Comparison of ENCODE assay signal across 8 cellular contexts in the genomic region with DNA sequence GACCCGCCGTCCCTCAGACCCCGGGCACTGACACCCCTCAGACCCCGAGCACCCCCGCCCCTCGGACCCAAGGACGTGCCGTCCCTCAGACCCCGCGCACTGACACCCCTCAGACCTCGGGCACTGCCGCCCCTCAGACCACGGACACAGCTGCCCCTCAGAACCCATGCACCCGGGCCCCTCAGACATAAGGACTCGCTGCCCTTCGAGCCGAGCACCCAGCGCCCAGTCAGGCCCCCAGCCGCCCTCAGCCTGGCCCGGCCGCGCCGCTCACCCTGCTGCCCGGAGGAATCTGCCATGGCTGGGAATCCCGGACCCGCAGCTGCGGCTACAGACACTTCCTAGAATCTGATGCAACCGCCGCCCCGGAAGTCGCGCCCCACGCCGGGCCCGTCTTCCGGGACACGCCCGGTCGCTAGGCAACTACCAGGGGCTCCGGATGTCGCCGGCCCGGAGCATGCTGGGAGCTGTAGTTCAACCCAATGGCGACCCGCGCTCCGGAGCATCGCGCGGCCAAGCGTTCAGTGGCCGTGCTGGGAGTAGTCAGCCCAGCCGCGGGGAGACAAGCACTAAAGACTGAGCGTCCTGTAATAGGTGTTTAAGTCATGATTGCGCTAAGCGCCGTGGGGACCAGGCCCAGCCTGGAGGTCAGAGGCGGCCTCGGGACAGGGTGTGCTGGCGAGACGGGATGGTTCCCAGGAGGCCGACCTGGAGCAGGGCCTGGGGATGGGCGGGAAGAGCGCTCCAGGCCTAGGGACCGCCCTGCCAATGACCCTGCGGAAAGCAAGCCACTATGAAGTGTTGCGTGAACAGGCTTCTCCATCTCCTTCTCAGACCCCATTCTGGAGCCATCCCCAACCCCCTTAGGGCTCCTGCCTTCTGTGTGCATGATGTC. TPM values are rescaled to one million over a fixed set of nuclear protein-coding genes. Genes with fewer than 3 reads are reported as not detected.
A peak's percentile ranks its signal among the peaks of the same experiment; 100 is the strongest.
DNase-seq lines count a peak whose midpoint lies in the region; ATAC-seq and TF ChIP-seq lines count a peak whose summit lies in the region.

A gene (minus strand): TSS at position 355 of the 895 bp plus-strand sequence. CDS start 56 bp downstream, at position 299.

- POLR2A ChIA-PET in RWPE1 (lab: Yijun Ruan, JAX; ENCODE audit: low non-redundant PET): interaction anchor here (0.6 to 1.2 kb wide), 2 partner anchors 19 to 34 kb away, joined by 3 read pairs; no protein-coding TSS in a partner anchor

- peaks cover 16% of the 10 kb centered on the region for H3F3A ChIP-seq in GM23248 (ENCODE audit: insufficient read depth)

- peak; percentile 96 for DNase-seq in DND-41
- peak; percentile 99 for DNase-seq in GM23248
- DNase-seq in Kasumi-1 (lab: John Stamatoyannopoulos, UW): peak; percentile 91 to 97
- DNase-seq in RWPE1 (ENCODE audit: low spot score): peak; percentile 91
- DNase-seq in fibroblast of peridontal ligament (ENCODE audit: extremely low read depth): peak; percentile 89
- DNase-seq in natural killer cell treated with Interleukin-12 subunit alpha and Interleukin-12 subunit beta and Interleukin-15 and Interleukin-18, amount 100 ng/mL, for 72 hours (ENCODE audit: low spot score): peak; percentile 97
- peak; percentile 96 for DNase-seq in stimulated activated naive CD8-positive, alpha-beta T cell treated with anti-CD3 and anti-CD28 coated beads, Interleukin-15, Interleukin-2, amounts not matched to agents 100 U/mL and 50 U/mL, for 24 hours

- H3K9ac ChIP-seq in DND-41 (ENCODE audit: low read depth, low read length): peak within 1 kb of the TSS; percentile 91
- peak within 1 kb of the TSS; percentile 99 for H3K9ac ChIP-seq in GM23248

- H3K4me3 Mint-ChIP-seq in activated T-helper 17 cell treated with anti-CD3 and anti-CD28 coated beads, Interleukin-2, amount 50 U/mL, for 72 hours: peak within 1 kb of the TSS; percentile 91
- peak within 1 kb of the TSS; percentile 90 for H3K4me3 Mint-ChIP-seq in natural killer cell treated with Interleukin-12 subunit alpha and Interleukin-12 subunit beta and Interleukin-15 and Interleukin-18, amount 100 ng/mL, for 72 hours

- TF ChIP-seq CTCF in DND-41 (IDR thresholded peaks at IDR 0.05; ENCODE audit: borderline replicate concordance, extremely low read depth, low read length, poor library complexity, severe bottlenecking): no peak
- TF ChIP-seq CTCF in RWPE1 (conservative IDR thresholded peaks at IDR 0.05; ENCODE audit: low read depth): no peak

- peak within 1 kb of the TSS; percentile 85 for H3K4me2 ChIP-seq in DND-41 (ENCODE audit: insufficient read depth, low read length)
- peak within 1 kb of the TSS; percentile 91 for H3K4me2 ChIP-seq in GM23248 (ENCODE audit: unreplicated experiment)

- H3K27ac Mint-ChIP-seq in activated T-helper 17 cell treated with anti-CD3 and anti-CD28 coated beads, Interleukin-2, amount 50 U/mL, for 72 hours: peak within 1 kb of the TSS; percentile 88
- peak within 1 kb of the TSS; percentile 82 to 85 for H3K27ac Mint-ChIP-seq in natural killer cell treated with Interleukin-12 subunit alpha and Interleukin-12 subunit beta and Interleukin-15 and Interleukin-18, amount 100 ng/mL, for 72 hours

- no peaks in the 10 kb centered on the region for H3K9me3 Mint-ChIP-seq in activated T-helper 17 cell treated with anti-CD3 and anti-CD28 coated beads, Interleukin-2, amount 50 U/mL, for 72 hours
- H3K9me3 Mint-ChIP-seq in natural killer cell treated with Interleukin-12 subunit alpha and Interleukin-12 subunit beta and Interleukin-15 and Interleukin-18, amount 100 ng/mL, for 72 hours: no peaks in the 10 kb centered on the region

- peaks cover 41% of the 10 kb centered on the region for H3K36me3 Mint-ChIP-seq in activated T-helper 17 cell treated with anti-CD3 and anti-CD28 coated beads, Interleukin-2, amount 50 U/mL, for 72 hours (ENCODE audit: low read depth)
- no peaks in the 10 kb centered on the region for H3K36me3 Mint-ChIP-seq in natural killer cell treated with Interleukin-12 subunit alpha and Interleukin-12 subunit beta and Interleukin-15 and Interleukin-18, amount 100 ng/mL, for 72 hours

- H2AFZ ChIP-seq in DND-41 (ENCODE audit: low read depth, low read length): peak within 1 kb of the TSS; percentile 77
- H2AFZ ChIP-seq in GM23248: peak within 1 kb of the TSS; percentile 94

- in situ Hi-C loops in GM23248 (cut with MboI): no loop called here

- peak; percentile 97 for ATAC-seq in DND-41 (ENCODE audit: insufficient read depth, low read depth)
- peak; percentile 99 for ATAC-seq in activated T-helper 17 cell treated with anti-CD3 and anti-CD28 coated beads, Interleukin-2, amount 50 U/mL, for 72 hours (replicated peaks)
- peak; percentile 98 to 99 for ATAC-seq in natural killer cell treated with Interleukin-12 subunit alpha and Interleukin-12 subunit beta and Interleukin-15 and Interleukin-18, amount 100 ng/mL, for 72 hours
- peak; percentile 99 for ATAC-seq in stimulated activated naive CD8-positive, alpha-beta T cell treated with anti-CD3 and anti-CD28 coated beads, Interleukin-15, Interleukin-2, amounts not matched to agents 100 U/mL and 50 U/mL, for 24 hours

- H3K79me2 ChIP-seq in DND-41 (ENCODE audit: insufficient read depth, low read length): peaks cover 46% of the 10 kb centered on the region
- peaks cover 49% of the 10 kb centered on the region for H3K79me2 ChIP-seq in GM23248 (ENCODE audit: insufficient read depth)

- peak within 1 kb of the TSS; percentile 68 to 87; a peak in 3 of 4 replicates for H3K4me3 ChIP-seq in DND-41 (ENCODE audit: low read depth in 1 of 2, low read length in 2 of 2)
- H3K4me3 ChIP-seq in GM23248: peak within 1 kb of the TSS; percentile 96

- peak within 1 kb of the TSS; percentile 88 for H3K27ac ChIP-seq in DND-41 (ENCODE audit: low read length)
- H3K27ac ChIP-seq in GM23248: peak within 1 kb of the TSS; percentile 84
- peak within 1 kb of the TSS; percentile 81 for H3K27ac ChIP-seq in RWPE1

- 2 to 4% methylated on average over 52 to 61 of the region's 68 CpGs for WGBS in GM23248 (ENCODE audit: low coverage in 1 of 2, low lambda C conversion rate in 2 of 2, missing lambda C conversion rate in 2 of 2), 2 experiments

- H3K36me3 ChIP-seq in DND-41 (ENCODE audit: insufficient read depth, low read length): peaks cover 21% of the 10 kb centered on the region
- peaks cover 7% of the 10 kb centered on the region; the same call in 1 of the 2 replicates for H3K36me3 ChIP-seq in GM23248 (ENCODE audit: low read depth)

- H3K9me3 ChIP-seq in DND-41 (ENCODE audit: insufficient read depth, low read length, severe bottlenecking) (no peaks in the 10 kb centered on the region), GM23248 (ENCODE audit: low read depth) (no peaks in the 10 kb centered on the region)

- peaks cover 9% of the 10 kb centered on the region for H3K4me1 Mint-ChIP-seq in activated T-helper 17 cell treated with anti-CD3 and anti-CD28 coated beads, Interleukin-2, amount 50 U/mL, for 72 hours
- H3K4me1 Mint-ChIP-seq in natural killer cell treated with Interleukin-12 subunit alpha and Interleukin-12 subunit beta and Interleukin-15 and Interleukin-18, amount 100 ng/mL, for 72 hours (ENCODE audit: low read depth in 2 of 2): peaks cover 16 to 34% of the 10 kb centered on the region in 2 donors

- H4K20me1 ChIP-seq in DND-41 (ENCODE audit: insufficient read depth, low read length) (peaks cover 21% of the 10 kb centered on the region; the same call in 1 of the 2 replicates), GM23248 (ENCODE audit: insufficient read depth) (peaks cover 4% of the 10 kb centered on the region; the same call in 1 of the 2 replicates)

- peaks cover 29% of the 10 kb centered on the region for H3K4me1 ChIP-seq in DND-41 (ENCODE audit: insufficient read depth, low read length)
- peaks cover 29% of the 10 kb centered on the region for H3K4me1 ChIP-seq in GM23248 (ENCODE audit: insufficient read depth)

- H3K27me3 Mint-ChIP-seq in activated T-helper 17 cell treated with anti-CD3 and anti-CD28 coated beads, Interleukin-2, amount 50 U/mL, for 72 hours: no peaks in the 10 kb centered on the region
- H3K27me3 Mint-ChIP-seq in natural killer cell treated with Interleukin-12 subunit alpha and Interleukin-12 subunit beta and Interleukin-15 and Interleukin-18, amount 100 ng/mL, for 72 hours: no peaks in the 10 kb centered on the region

- no peaks in the 10 kb centered on the region for H3K9me2 ChIP-seq in GM23248 (ENCODE audit: insufficient read depth)

- H3K27me3 ChIP-seq in DND-41 (ENCODE audit: insufficient read depth, low read length, poor library complexity) (no peaks in the 10 kb centered on the region), GM23248 (replicated peaks; ENCODE audit: insufficient read depth) (no peaks in the 10 kb centered on the region)

- CTCF ChIA-PET in RWPE1 (lab: Yijun Ruan, JAX): interaction anchor here (0.7 kb wide), 1 partner anchor 34 kb away, joined by 3 read pairs; no protein-coding TSS in a partner anchor

RNA-seq across cellular contexts. Expression of the gene that starts here (rescaled TPM):
- total RNA-seq in GM23248 (2014; rRNA removed; shearing (Covaris generic)): 111 and 125 TPM in 2 replicates
- 115 and 120 TPM in 2 replicates for polyA plus RNA-seq in GM23248 (2016; fragmentation: Nextera tagmentation; extraction: Ambion mirVana)
- 10 to 100 TPM; 81.4 to 84.9 TPM for total RNA-seq in activated T-helper 17 cell treated with anti-CD3 and anti-CD28 coated beads, Interleukin-2, amount 50 U/mL, for 72 hours
- total RNA-seq in natural killer cell treated with Interleukin-12 subunit alpha and Interleukin-12 subunit beta and Interleukin-15 and Interleukin-18, amount 100 ng/mL, for 72 hours: 100 to 1,000 TPM in 1 of 2 donors, 10 to 100 TPM in 1; 88.8 to 128 TPM

Comparison
In these comparisons a context has a peak if more than half of its experiments do, and no peak if none do; other contexts are left out.
1. Peak in every context shown above with its lines: DNase-seq, ATAC-seq, H3K4me3 ChIP-seq and H3K27ac ChIP-seq.